In the genomic region with DNA sequence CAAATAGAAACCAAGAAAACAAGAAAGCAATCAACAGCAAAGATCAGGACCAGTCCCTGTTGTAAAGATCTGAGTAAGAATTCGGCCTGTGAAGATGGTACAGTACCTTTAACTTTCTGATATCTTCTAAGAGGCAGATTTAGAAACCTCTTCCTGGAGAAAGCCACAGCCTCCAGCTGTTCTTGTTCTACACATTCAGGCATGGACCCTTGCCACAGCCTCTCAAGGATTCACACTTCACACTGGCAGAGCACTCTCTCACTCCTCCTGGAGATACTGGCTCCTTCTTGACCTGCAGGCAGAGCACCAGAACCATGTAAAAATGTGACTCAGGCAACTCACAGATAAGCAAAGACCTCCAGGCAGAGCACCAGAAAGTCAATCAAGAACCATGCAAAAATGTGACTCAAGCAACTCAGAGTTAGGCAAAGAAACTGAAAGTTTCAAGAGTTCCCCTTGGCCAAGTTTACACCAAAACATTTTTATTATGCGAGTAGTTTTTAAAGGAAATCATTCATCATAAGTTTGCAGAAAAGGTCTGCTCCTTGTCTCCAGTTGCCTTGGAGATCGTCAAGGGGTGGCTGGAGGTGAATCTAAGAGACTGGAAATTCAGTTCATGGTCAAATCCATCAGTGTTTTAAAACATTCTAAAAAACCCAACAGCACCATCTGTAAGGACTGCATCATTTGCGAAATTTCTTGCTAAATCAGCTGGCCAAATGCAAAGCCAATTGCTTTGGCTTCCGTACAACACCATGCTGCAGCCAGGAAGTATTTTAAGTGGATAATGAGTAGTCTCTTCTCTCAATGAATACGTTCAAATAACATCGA, we compare ENCODE assay signal across 7 cellular contexts.
DNase-seq lines count a peak whose midpoint lies in the region; ATAC-seq and TF ChIP-seq lines count a peak whose summit lies in the region.

No MANE protein-coding gene starts in this region.

- peak overlapping the region in 7 of 12 donors; percentile 15 to 68 (median 52) for H3K27ac ChIP-seq in heart left ventricle
- no peak overlapping the region for H3K27ac ChIP-seq in Karpas-422 (ENCODE audit: low read length)

- WGBS in heart left ventricle, 4 donors = 25 to 31% (median 30%) methylated on average over 7 of the region's 7 CpGs

- no peaks in the 10 kb centered on the region for H3K79me2 ChIP-seq in Karpas-422 (ENCODE audit: low read length)

- intact Hi-C loops in heart left ventricle (cut with DNase I) = loop anchor here in 4 of 10 donors (5.0 to 10.0 kb wide), 6 partner anchors 44 to 163 kb away; partner anchors contain the start of gene RAP1B (in 2 of the 4)

- DNase-seq in M059J (ENCODE audit: low read depth) = peak; percentile 92
- DNase-seq in activated T-cell treated with anti-CD3 and anti-CD28 coated beads for 48 hours (ENCODE audit: low read depth) = peak; percentile 30
- peak in 4 of 5 donors; percentile 16 to 47 (median 26) for DNase-seq in heart left ventricle
- peak; percentile 21 to 37 (median 32) for DNase-seq in stimulated activated CD4-positive, alpha-beta T cell treated with anti-CD3 and anti-CD28 coated beads, Interleukin-12 subunit alpha, Interleukin-12 subunit beta, amount 100 ng/mL, for 48 hours (ENCODE audit: low read depth in 2 of 3, low spot score in 1 of 3)
- no peak for DNase-seq in Karpas-422

- H3K27me3 ChIP-seq in heart left ventricle (no peaks in the 10 kb centered on the region), Karpas-422 (ENCODE audit: low read length) (no peaks in the 10 kb centered on the region)

- H3K4me3 ChIP-seq in heart left ventricle (peak overlapping the region in 6 of 12 donors; percentile 1 to 32 (median 18)), Karpas-422 (ENCODE audit: low read length) (no peak overlapping the region)

- peaks cover 0 to 68% (median 43%) of the 10 kb centered on the region in 12 donors for H3K4me1 ChIP-seq in heart left ventricle
- H3K4me1 ChIP-seq in Karpas-422 (ENCODE audit: low read length) = no peaks in the 10 kb centered on the region

- H3K9ac ChIP-seq in Karpas-422 (ENCODE audit: low read length) = no peak overlapping the region

- no peaks in the 10 kb centered on the region for H3K9me2 ChIP-seq in Karpas-422 (replicated peaks; ENCODE audit: insufficient read depth, low read length)

- ATAC-seq in GM18499 (IDR thresholded peaks at IDR 0.05; ENCODE audit: insufficient read depth, unreplicated experiment) (peak; percentile 74), GM21737 (IDR thresholded peaks at IDR 0.05; ENCODE audit: unreplicated experiment) (peak; percentile 57), heart left ventricle (peak in 3 of 4 donors; percentile 35 to 69 (median 63))

- TF ChIP-seq POLR2A in heart left ventricle (IDR thresholded peaks at IDR 0.05) = no peak

- H3K4me2 ChIP-seq in Karpas-422 (ENCODE audit: low read depth, low read length, poor library complexity, severe bottlenecking) = no peak overlapping the region

- peaks cover 0 to 2% (median 0%) of the 10 kb centered on the region in 12 donors for H3K9me3 ChIP-seq in heart left ventricle
- H3K9me3 ChIP-seq in Karpas-422 (ENCODE audit: low read length) = no peaks in the 10 kb centered on the region

- H4K20me1 ChIP-seq in Karpas-422 (ENCODE audit: insufficient read depth, low read depth, low read length) = no peaks in the 10 kb centered on the region

- no peak overlapping the region for H2AFZ ChIP-seq in Karpas-422 (ENCODE audit: low read length)

- H3K36me3 ChIP-seq in heart left ventricle = no peaks in the 10 kb centered on the region
- no peaks in the 10 kb centered on the region for H3K36me3 ChIP-seq in Karpas-422 (ENCODE audit: insufficient read depth, low read length)

- TF ChIP-seq CTCF in heart left ventricle (IDR thresholded peaks at IDR 0.05) = no peak
